1 cellular context compared by ENCODE assay signal in genomic region chr11:77147668-77148321, GRCh38.
TF ChIP-seq lines count a peak whose summit lies in the region.

No MANE protein-coding gene starts in this region.

TF ChIP-seq in HCT116, 20 proteins besides CTCF, POLR2A, EP300 and RAD21 (continued from another document):
- no peak for TF ChIP-seq CBX3 (IDR thresholded peaks at IDR 0.05; ENCODE audit: low read depth)
- TF ChIP-seq EZH2phosphoT487 (IDR thresholded peaks at IDR 0.05; ENCODE audit: borderline replicate concordance), result no peak
- TF ChIP-seq SIN3A (IDR thresholded peaks at IDR 0.05; ENCODE audit: low read depth), result no peak
